Comparison of ENCODE assay signal across 22 cellular contexts in the genomic region with DNA sequence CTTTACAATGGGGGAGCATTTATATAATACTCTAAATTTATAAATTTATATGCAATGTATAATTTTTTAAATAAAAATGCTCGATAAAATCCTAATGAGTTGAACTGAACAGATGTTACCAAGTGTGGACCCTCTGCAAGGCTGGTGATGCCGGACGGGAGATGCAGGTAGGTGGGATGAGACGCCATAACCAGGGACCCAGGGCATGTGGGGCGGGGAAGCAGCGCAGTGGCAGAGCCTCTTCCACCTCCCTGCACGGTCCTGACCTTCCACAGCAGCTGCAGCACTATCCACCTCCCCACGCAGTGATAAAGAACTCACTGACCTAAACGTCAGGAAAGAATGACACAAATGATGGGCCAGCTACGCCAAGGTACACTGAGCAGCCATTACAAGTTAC.
"Had no signal": no experiment of that assay in that cellular context is flagged by ENCODE, and none has a peak within 500 bp of the region (broad histone marks: within the 10 kb centered on the region; RNA-seq: fewer than 3 reads in every experiment).

No MANE protein-coding gene starts in this region.

- H3K27me3 ChIP-seq: foreskin keratinocyte, left lung, sigmoid colon, stomach had no signal

- H3K36me3 ChIP-seq: left lung, lower lobe of right lung, prostate gland, sigmoid colon, stomach had no signal

- FAIRE-seq: colon, endothelial cell of umbilical vein had no signal

- H3K36me3 Mint-ChIP-seq: memory B cell, naive B cell had no signal

- H3K27ac Mint-ChIP-seq: memory B cell, naive B cell, nephron had no signal

- H2AFZ ChIP-seq: parathyroid adenoma had no signal

- DNase-seq: cerebellar nuclear complex; dermis blood vessel endothelial cell; erythroblast; foreskin keratinocyte; hippocampal formation; left lung; lower lobe of right lung; naive B cell; sigmoid colon; stimulated activated CD4-positive, alpha-beta T cell treated with anti-CD3 and anti-CD28 coated beads, Interleukin-2, amount 100 ng/mL, for 24 hours; stimulated activated CD4-positive, alpha-beta T cell treated with anti-CD3 and anti-CD28 coated beads, Interleukin-4, amount 100 ng/mL, for 4 hours; stimulated activated naive CD4-positive, alpha-beta T cell; stomach; substantia nigra; trophoblast cell had no signal

- ATAC-seq: foreskin keratinocyte, left lung, lower lobe of right lung had no signal

- H3K9me3 ChIP-seq: left lung, lower lobe of right lung, prostate gland, sigmoid colon, stomach had no signal

- H3K4me1 ChIP-seq: foreskin keratinocyte, left lung, lower lobe of right lung, parathyroid adenoma, prostate gland, sigmoid colon had no signal

- H3K9ac ChIP-seq: parathyroid adenoma had no signal

- H3K4me3 ChIP-seq: left lung, lower lobe of right lung, prostate gland, sigmoid colon, skin epidermis, stomach had no signal

- H3K27ac ChIP-seq: foreskin keratinocyte, left lung, lower lobe of right lung, parathyroid adenoma, prostate gland, sigmoid colon, skin epidermis, stomach had no signal

- H3K9me3 Mint-ChIP-seq: memory B cell, naive B cell, nephron had no signal

- H3K4me3 Mint-ChIP-seq: memory B cell, naive B cell, nephron had no signal

- H3K4me1 Mint-ChIP-seq: memory B cell, naive B cell, nephron had no signal
